Comparison of ENCODE assay signal across 8 cellular contexts in genomic region chr12:9049520-9050133, GRCh38.
DNase-seq lines count a peak whose midpoint lies in the region; ATAC-seq and TF ChIP-seq lines count a peak whose summit lies in the region.

No MANE protein-coding gene starts in this region.

- H3K36me3 ChIP-seq in Caco-2 (ENCODE audit: control insufficient read depth, insufficient read depth, low read length): no peaks in the 10 kb centered on the region
- H3K36me3 ChIP-seq in HAP-1 (replicated peaks): no peaks in the 10 kb centered on the region
- H3K36me3 ChIP-seq in SJCRH30: no peaks in the 10 kb centered on the region
- no peaks in the 10 kb centered on the region for H3K36me3 ChIP-seq in esophagus squamous epithelium

- no peak overlapping the region for H3K27ac Mint-ChIP-seq in Caco-2 (ENCODE audit: unreplicated experiment)
- no peak overlapping the region for H3K27ac Mint-ChIP-seq in osteocyte (ENCODE audit: unreplicated experiment)

- TF ChIP-seq CTCF in Caco-2 (IDR thresholded peaks at IDR 0.05; ENCODE audit: insufficient read depth in 1 of 2, low read depth in 1 of 2, low read length in 1 of 2, severe bottlenecking in 1 of 2, unreplicated experiment in 1 of 2) (peak; percentile 68 to 82), esophagus squamous epithelium (IDR thresholded peaks at IDR 0.05) (peak in 5 of 6 experiments; percentile 29 to 63 (median 50)), osteocyte (IDR thresholded peaks at IDR 0.05) (peak; percentile 62)

- H3K4me3 ChIP-seq in Caco-2 (ENCODE audit: low read depth, low read length) (no peak overlapping the region), HAP-1 (no peak overlapping the region), SJCRH30 (no peak overlapping the region), esophagus squamous epithelium (no peak overlapping the region)

- H3K27ac ChIP-seq in SJCRH30: no peak overlapping the region
- H3K27ac ChIP-seq in esophagus squamous epithelium: no peak overlapping the region

- H3K27me3 Mint-ChIP-seq in Caco-2 (ENCODE audit: insufficient read depth, unreplicated experiment) (peaks cover 33% of the 10 kb centered on the region), osteocyte (ENCODE audit: unreplicated experiment) (peaks cover 37% of the 10 kb centered on the region)

- WGBS in esophagus squamous epithelium, 2 donors: 15 to 23% methylated on average over 6 of the region's 6 CpGs

- H3K9me3 Mint-ChIP-seq in Caco-2 (ENCODE audit: unreplicated experiment) (peaks cover 9% of the 10 kb centered on the region), osteocyte (ENCODE audit: unreplicated experiment) (no peaks in the 10 kb centered on the region)

- no peaks in the 10 kb centered on the region for H3K36me3 Mint-ChIP-seq in Caco-2 (ENCODE audit: insufficient read depth, unreplicated experiment)
- no peaks in the 10 kb centered on the region for H3K36me3 Mint-ChIP-seq in osteocyte (ENCODE audit: unreplicated experiment)

- BruUV-seq in Caco-2 (replicated peaks; lab: Mats Ljungman, UMichigan): no TSS peak

- H3K4me3 Mint-ChIP-seq in Caco-2 (ENCODE audit: unreplicated experiment): no peak overlapping the region
- H3K4me3 Mint-ChIP-seq in osteocyte (ENCODE audit: unreplicated experiment): no peak overlapping the region

- intact Hi-C loops in Caco-2 (cut with micrococcal nuclease; ENCODE audit: unreplicated experiment): loop anchor here (10.0 kb wide), 1 partner anchor 395 kb away; no protein-coding TSS in a partner anchor
- intact Hi-C loops in esophagus squamous epithelium (cut with DNase I): loop anchor here (10.0 kb wide), 1 partner anchor 365 kb away; no protein-coding TSS in a partner anchor

- no peak for TF ChIP-seq POLR2A in esophagus squamous epithelium (IDR thresholded peaks at IDR 0.05)

- no peaks in the 10 kb centered on the region for H3K27me3 ChIP-seq in Caco-2 (replicated peaks; ENCODE audit: control insufficient read depth, insufficient read depth, low read length)
- peaks cover 8% of the 10 kb centered on the region for H3K27me3 ChIP-seq in HAP-1 (ENCODE audit: low read depth)
- H3K27me3 ChIP-seq in SJCRH30: no peaks in the 10 kb centered on the region
- H3K27me3 ChIP-seq in esophagus squamous epithelium: peaks cover 0 to 5% (median 0%) of the 10 kb centered on the region in 4 donors

- H3K4me1 Mint-ChIP-seq in Caco-2 (ENCODE audit: low read depth, unreplicated experiment): no peaks in the 10 kb centered on the region
- peaks cover 1% of the 10 kb centered on the region for H3K4me1 Mint-ChIP-seq in osteocyte (ENCODE audit: unreplicated experiment)

- in situ Hi-C loops in HAP-1 (cut with MboI; ENCODE audit: low sequenced_read_pairs): loop anchor here (10.0 kb wide), 1 partner anchor 375 kb away; no protein-coding TSS in a partner anchor

- H3K4me1 ChIP-seq in Caco-2 (no peaks in the 10 kb centered on the region), HAP-1 (no peaks in the 10 kb centered on the region), SJCRH30 (no peaks in the 10 kb centered on the region), esophagus squamous epithelium (no peaks in the 10 kb centered on the region)

- ATAC-seq in HG03378 (IDR thresholded peaks at IDR 0.05; ENCODE audit: unreplicated experiment): no peak
- no peak for ATAC-seq in GM21390 (IDR thresholded peaks at IDR 0.05; ENCODE audit: unreplicated experiment)

- POLR2A ChIA-PET in Caco-2 (lab: Charles Lee): interaction anchor here (0.6 to 1.3 kb wide), 2 partner anchors 14 to 100 kb away, joined by 4 read pairs; no protein-coding TSS in a partner anchor

- H3K9me3 ChIP-seq in Caco-2 (peaks cover 9% of the 10 kb centered on the region; the same call in 1 of the 2 replicates), HAP-1 (no peaks in the 10 kb centered on the region; the same call in 1 of the 2 replicates), SJCRH30 (replicated peaks) (no peaks in the 10 kb centered on the region), esophagus squamous epithelium (no peaks in the 10 kb centered on the region)

- DNase-seq in Caco-2: peak in 1 of 2 experiments; percentile 56
- DNase-seq in HAP-1 (ENCODE audit: low spot score in 2 of 2): peak; percentile 41 to 44
- DNase-seq in SJCRH30: peak; percentile 15 to 61
- no peak for DNase-seq in esophagus squamous epithelium (lab: John Stamatoyannopoulos, UW)
- DNase-seq in osteocyte (ENCODE audit: extremely low spot score, unreplicated experiment): no peak
- no peak for DNase-seq in occipital lobe (lab: John Stamatoyannopoulos, UW)

- CTCF ChIA-PET in Caco-2 (lab: Charles Lee): interaction anchor here (0.5 to 2.9 kb wide), 22 partner anchors 8 to 1120 kb away, joined by 3 to 29 read pairs (median 4); partner anchors contain the start of gene M6PR

Comparison
In these comparisons a context has a peak if more than half of its experiments do, and no peak if none do; other contexts are left out.
1. DNase-seq: peak in HAP-1 (2 of 2) and SJCRH30 (2 of 2); none in esophagus squamous epithelium (single experiment), osteocyte (single experiment) and occipital lobe (single experiment).
2. Peak in every context shown above with its lines, with median percentiles within 50 percentile points of each other: CTCF ChIP-seq.